In genomic region chr16:58284488-58284887, GRCh38 we compare ENCODE assay signal across 1 cellular context.
TF ChIP-seq lines count a peak whose summit lies in the region.

No MANE protein-coding gene starts in this region.

TF ChIP-seq in K562, 482 proteins besides CTCF, POLR2A, EP300 and RAD21 (continued from another document and continues in another):
- TF ChIP-seq TFE3 (CRISPR knock-in tag; IDR thresholded peaks at IDR 0.05) (peak; percentile 48; the same call in 1 of the 2 replicates), USF2 (CRISPR knock-in tag; IDR thresholded peaks at IDR 0.05) (peak; percentile 26; the same call in 1 of the 2 replicates), GABPB2 (CRISPR knock-in tag; conservative IDR thresholded peaks at IDR 0.05) (no peak), ID3 (CRISPR knock-in tag; IDR thresholded peaks at IDR 0.05) (no peak), ID3 (tag; IDR thresholded peaks at IDR 0.05) (no peak), PYGO2 (tag; IDR thresholded peaks at IDR 0.05) (no peak), EGR1 (conservative IDR thresholded peaks at IDR 0.05) (peak; percentile 43), ZNF584 (CRISPR knock-in tag; IDR thresholded peaks at IDR 0.05; ENCODE audit: low read depth) (no peak), CEBPZ (IDR thresholded peaks at IDR 0.05; ENCODE audit: borderline replicate concordance, low read depth, low read length) (no peak), U2AF2 (optimal IDR thresholded peaks at IDR 0.05; ENCODE audit: low read depth, low read length) (no peak), CC2D1A (IDR thresholded peaks at IDR 0.05) (no peak), FOXA3 (CRISPR knock-in tag; conservative IDR thresholded peaks at IDR 0.05 in 1 of 2, IDR thresholded peaks at IDR 0.05 in 1 of 2) (peak in 1 of 2 experiments; percentile 84; a peak in 2 of 4 replicates), NCOA2 (IDR thresholded peaks at IDR 0.05; ENCODE audit: partially characterized antibody in 2 of 2) (no peak), MGA (IDR thresholded peaks at IDR 0.05) (peak; percentile 70), HDAC3 (IDR thresholded peaks at IDR 0.05; ENCODE audit: borderline replicate concordance, partially characterized antibody) (no peak), XRCC4 (IDR thresholded peaks at IDR 0.05; ENCODE audit: extremely low read depth, insufficient read depth, insufficient read length) (no peak), ARID1B (IDR thresholded peaks at IDR 0.05) (0 out of 2 replicates have a peak, but pooled peaks have one; percentile 9), SMAD4 (CRISPR knock-in tag; conservative IDR thresholded peaks at IDR 0.05) (peak; percentile 67), RHOXF2B (CRISPR knock-in tag; conservative IDR thresholded peaks at IDR 0.05) (no peak), ZNF133 (CRISPR knock-in tag; IDR thresholded peaks at IDR 0.05) (no peak), ZNF175 (CRISPR knock-in tag; IDR thresholded peaks at IDR 0.05; ENCODE audit: low read depth) (peak; percentile 72; the same call in 1 of the 2 replicates), TOE1 (IDR thresholded peaks at IDR 0.05; ENCODE audit: borderline replicate concordance) (peak; percentile 30; the same call in 1 of the 2 replicates), TOE1 (CRISPR knock-in tag; IDR thresholded peaks at IDR 0.05; ENCODE audit: borderline replicate concordance, low read depth) (no peak), EHMT2 (IDR thresholded peaks at IDR 0.05) (no peak), GABPA (tag; conservative IDR thresholded peaks at IDR 0.05; ENCODE audit: low read depth) (peak; percentile 42), KLF1 (tag; IDR thresholded peaks at IDR 0.05) (no peak), ZNF280B (CRISPR knock-in tag; IDR thresholded peaks at IDR 0.05) (no peak), ZNF140 (CRISPR knock-in tag; IDR thresholded peaks at IDR 0.05) (no peak), ZNF586 (CRISPR knock-in tag; conservative IDR thresholded peaks at IDR 0.05) (no peak), SUPT5H (IDR thresholded peaks at IDR 0.05) (no peak), ZNF395 (CRISPR knock-in tag; IDR thresholded peaks at IDR 0.05) (peak; percentile 23; the same call in 1 of the 2 replicates), SMARCA4 (IDR thresholded peaks at IDR 0.05) (no peak), DNMT1 (IDR thresholded peaks at IDR 0.05) (no peak), RBM34 (IDR thresholded peaks at IDR 0.05; ENCODE audit: borderline replicate concordance, insufficient read depth, low read length) (no peak), ZNF165 (CRISPR knock-in tag; IDR thresholded peaks at IDR 0.05; ENCODE audit: borderline replicate concordance) (no peak)
